10 cellular contexts compared by ENCODE assay signal in genomic region chr12:105204916-105205315, GRCh38. TPM values are rescaled to one million over a fixed set of nuclear protein-coding genes. Genes with fewer than 3 reads are reported as not detected.
DNase-seq lines count a peak whose midpoint lies in the region; ATAC-seq lines count a peak whose summit lies in the region.
"Had no signal": no experiment of that assay in that cellular context is flagged by ENCODE, and none has a peak within 500 bp of the region (broad histone marks: within the 10 kb centered on the region; RNA-seq: fewer than 3 reads in every experiment).

No MANE protein-coding gene starts in this region.

- H3K4me1 Mint-ChIP-seq in activated CD4-positive, alpha-beta memory T cell treated with anti-CD3 and anti-CD28 coated beads for 36 hours (ENCODE audit: low read depth): peaks cover 21% of the 10 kb centered on the region
- peaks cover 2% of the 10 kb centered on the region for H3K4me1 Mint-ChIP-seq in activated CD4-positive, alpha-beta memory T cell treated with anti-CD3 and anti-CD28 coated beads, Interleukin-2, amount 10 ng/mL, durations not matched to agents 7 days and 5 days
- peaks cover 15% of the 10 kb centered on the region for H3K4me1 Mint-ChIP-seq in stimulated activated effector memory CD8-positive, alpha-beta T cell treated with anti-CD3 and anti-CD28 coated beads, Interleukin-12 subunit alpha, Interleukin-12 subunit beta, amount 100 ng/mL, for 72 hours
- no peaks in the 10 kb centered on the region for H3K4me1 Mint-ChIP-seq in stimulated activated memory B cell treated with anti-CD40 and anti-IgM and Interleukin-4, amounts not matched to agents 10 μg/mL and 1 μg/mL and 100 μg/mL, for 72 hours

- H3K27me3 Mint-ChIP-seq in activated CD4-positive, alpha-beta memory T cell treated with anti-CD3 and anti-CD28 coated beads for 36 hours: no peaks in the 10 kb centered on the region
- no peaks in the 10 kb centered on the region for H3K27me3 Mint-ChIP-seq in activated CD4-positive, alpha-beta memory T cell treated with anti-CD3 and anti-CD28 coated beads, Interleukin-2, amount 10 ng/mL, durations not matched to agents 7 days and 5 days
- H3K27me3 Mint-ChIP-seq in stimulated activated memory B cell treated with anti-CD40 and anti-IgM and Interleukin-4, amounts not matched to agents 10 μg/mL and 1 μg/mL and 100 μg/mL, for 72 hours: no peaks in the 10 kb centered on the region

- H3K4me3 Mint-ChIP-seq in activated CD4-positive, alpha-beta memory T cell treated with anti-CD3 and anti-CD28 coated beads for 36 hours: no peak overlapping the region
- no peak overlapping the region for H3K4me3 Mint-ChIP-seq in activated CD4-positive, alpha-beta memory T cell treated with anti-CD3 and anti-CD28 coated beads, Interleukin-2, amount 10 ng/mL, durations not matched to agents 7 days and 5 days
- no peak overlapping the region for H3K4me3 Mint-ChIP-seq in stimulated activated effector memory CD8-positive, alpha-beta T cell treated with anti-CD3 and anti-CD28 coated beads, Interleukin-12 subunit alpha, Interleukin-12 subunit beta, amount 100 ng/mL, for 72 hours
- no peak overlapping the region for H3K4me3 Mint-ChIP-seq in stimulated activated memory B cell treated with anti-CD40 and anti-IgM and Interleukin-4, amounts not matched to agents 10 μg/mL and 1 μg/mL and 100 μg/mL, for 72 hours

- ATAC-seq in stimulated activated effector memory CD8-positive, alpha-beta T cell treated with anti-CD3 and anti-CD28 coated beads, Interleukin-12 subunit alpha, Interleukin-12 subunit beta, amount 100 ng/mL, for 72 hours: peak; percentile 88
- ATAC-seq in stimulated activated memory B cell treated with anti-CD40 and anti-IgM and Interleukin-4, amounts not matched to agents 10 μg/mL and 1 μg/mL and 100 μg/mL, for 72 hours: no peak
- no peak for ATAC-seq in GM18517 (IDR thresholded peaks at IDR 0.05; ENCODE audit: unreplicated experiment)

- peak; percentile 73 for DNase-seq in activated CD4-positive, alpha-beta memory T cell treated with anti-CD3 and anti-CD28 coated beads for 36 hours
- DNase-seq in activated CD4-positive, alpha-beta memory T cell treated with anti-CD3 and anti-CD28 coated beads, Interleukin-2, amount 10 ng/mL, durations not matched to agents 7 days and 5 days: no peak
- DNase-seq in activated T-cell treated with anti-CD3 and anti-CD28 coated beads, Interleukin-2, amount 50 U/mL, for 48 hours: peak; percentile 39 to 60
- DNase-seq in foreskin melanocyte: peak; percentile 76
- no peak for DNase-seq in stimulated activated effector memory CD8-positive, alpha-beta T cell treated with anti-CD3 and anti-CD28 coated beads, Interleukin-12 subunit alpha, Interleukin-12 subunit beta, amount 100 ng/mL, for 72 hours (ENCODE audit: low spot score in 2 of 2)
- no peak for DNase-seq in iPS-NIHi7 (ENCODE audit: extremely low spot score)
- DNase-seq: dorsolateral prefrontal cortex, occipital lobe had no signal

- no peaks in the 10 kb centered on the region for H3K9me3 Mint-ChIP-seq in activated CD4-positive, alpha-beta memory T cell treated with anti-CD3 and anti-CD28 coated beads for 36 hours
- no peaks in the 10 kb centered on the region for H3K9me3 Mint-ChIP-seq in activated CD4-positive, alpha-beta memory T cell treated with anti-CD3 and anti-CD28 coated beads, Interleukin-2, amount 10 ng/mL, durations not matched to agents 7 days and 5 days
- H3K9me3 Mint-ChIP-seq in stimulated activated effector memory CD8-positive, alpha-beta T cell treated with anti-CD3 and anti-CD28 coated beads, Interleukin-12 subunit alpha, Interleukin-12 subunit beta, amount 100 ng/mL, for 72 hours: no peaks in the 10 kb centered on the region
- no peaks in the 10 kb centered on the region for H3K9me3 Mint-ChIP-seq in stimulated activated memory B cell treated with anti-CD40 and anti-IgM and Interleukin-4, amounts not matched to agents 10 μg/mL and 1 μg/mL and 100 μg/mL, for 72 hours

- H3K27ac Mint-ChIP-seq in activated CD4-positive, alpha-beta memory T cell treated with anti-CD3 and anti-CD28 coated beads for 36 hours: peak overlapping the region; percentile 81
- H3K27ac Mint-ChIP-seq in activated CD4-positive, alpha-beta memory T cell treated with anti-CD3 and anti-CD28 coated beads, Interleukin-2, amount 10 ng/mL, durations not matched to agents 7 days and 5 days: no peak overlapping the region
- H3K27ac Mint-ChIP-seq in stimulated activated effector memory CD8-positive, alpha-beta T cell treated with anti-CD3 and anti-CD28 coated beads, Interleukin-12 subunit alpha, Interleukin-12 subunit beta, amount 100 ng/mL, for 72 hours: peak overlapping the region; percentile 86
- H3K27ac Mint-ChIP-seq in stimulated activated memory B cell treated with anti-CD40 and anti-IgM and Interleukin-4, amounts not matched to agents 10 μg/mL and 1 μg/mL and 100 μg/mL, for 72 hours: no peak overlapping the region

- H3K36me3 Mint-ChIP-seq in activated CD4-positive, alpha-beta memory T cell treated with anti-CD3 and anti-CD28 coated beads for 36 hours: peaks cover 20% of the 10 kb centered on the region
- peaks cover 29% of the 10 kb centered on the region for H3K36me3 Mint-ChIP-seq in activated CD4-positive, alpha-beta memory T cell treated with anti-CD3 and anti-CD28 coated beads, Interleukin-2, amount 10 ng/mL, durations not matched to agents 7 days and 5 days (ENCODE audit: low read depth)
- H3K36me3 Mint-ChIP-seq in stimulated activated effector memory CD8-positive, alpha-beta T cell treated with anti-CD3 and anti-CD28 coated beads, Interleukin-12 subunit alpha, Interleukin-12 subunit beta, amount 100 ng/mL, for 72 hours: peaks cover 77% of the 10 kb centered on the region
- peaks cover 52% of the 10 kb centered on the region for H3K36me3 Mint-ChIP-seq in stimulated activated memory B cell treated with anti-CD40 and anti-IgM and Interleukin-4, amounts not matched to agents 10 μg/mL and 1 μg/mL and 100 μg/mL, for 72 hours

- intact Hi-C loops in activated CD4-positive, alpha-beta memory T cell treated with anti-CD3 and anti-CD28 coated beads for 36 hours (cut with micrococcal nuclease): loop anchor here (2.0 kb wide), 1 partner anchor 24 kb away; no protein-coding TSS in a partner anchor

- CTCF ChIA-PET in activated CD4-positive, alpha-beta memory T cell treated with anti-CD3 and anti-CD28 coated beads for 36 hours (lab: Charles Lee): interaction anchor here (0.9 to 1.0 kb wide), 2 partner anchors 15 to 178 kb away, joined by 3 to 4 read pairs; no protein-coding TSS in a partner anchor
- CTCF ChIA-PET in activated CD4-positive, alpha-beta memory T cell treated with anti-CD3 and anti-CD28 coated beads, Interleukin-2, amount 10 ng/mL, durations not matched to agents 7 days and 5 days (lab: Charles Lee): no interaction called here

- POLR2A ChIA-PET in activated CD4-positive, alpha-beta memory T cell treated with anti-CD3 and anti-CD28 coated beads for 36 hours (lab: Charles Lee): no interaction called here
- POLR2A ChIA-PET in activated CD4-positive, alpha-beta memory T cell treated with anti-CD3 and anti-CD28 coated beads, Interleukin-2, amount 10 ng/mL, durations not matched to agents 7 days and 5 days (lab: Charles Lee): interaction anchor here (1.1 kb wide), 1 partner anchor 13 kb away, joined by 4 read pairs; no protein-coding TSS in a partner anchor

RNA-seq across cellular contexts. Expression of gene APPL2, which starts 31.1 kb away (rescaled TPM):
- 10 to 100 TPM; 21.4 to 21.5 TPM for total RNA-seq in activated CD4-positive, alpha-beta memory T cell treated with anti-CD3 and anti-CD28 coated beads for 36 hours
- total RNA-seq in activated CD4-positive, alpha-beta memory T cell treated with anti-CD3 and anti-CD28 coated beads, Interleukin-2, amount 10 ng/mL, durations not matched to agents 7 days and 5 days: 10 to 100 TPM; 32.2 to 34.2 TPM

Comparison
In these comparisons a context has a peak if more than half of its experiments do, and no peak if none do; other contexts are left out.
1. DNase-seq: peak in activated CD4-positive, alpha-beta memory T cell treated with anti-CD3 and anti-CD28 coated beads for 36 hours (single experiment), activated T-cell treated with anti-CD3 and anti-CD28 coated beads, Interleukin-2, amount 50 U/mL, for 48 hours (2 of 2) and foreskin melanocyte (single experiment); none in activated CD4-positive, alpha-beta memory T cell treated with anti-CD3 and anti-CD28 coated beads, Interleukin-2, amount 10 ng/mL, durations not matched to agents 7 days and 5 days (single experiment), stimulated activated effector memory CD8-positive, alpha-beta T cell treated with anti-CD3 and anti-CD28 coated beads, Interleukin-12 subunit alpha, Interleukin-12 subunit beta, amount 100 ng/mL, for 72 hours (0 of 2) and iPS-NIHi7 (single experiment).
2. H3K27ac Mint-ChIP-seq: peak in activated CD4-positive, alpha-beta memory T cell treated with anti-CD3 and anti-CD28 coated beads for 36 hours (single experiment) and stimulated activated effector memory CD8-positive, alpha-beta T cell treated with anti-CD3 and anti-CD28 coated beads, Interleukin-12 subunit alpha, Interleukin-12 subunit beta, amount 100 ng/mL, for 72 hours (single experiment); none in activated CD4-positive, alpha-beta memory T cell treated with anti-CD3 and anti-CD28 coated beads, Interleukin-2, amount 10 ng/mL, durations not matched to agents 7 days and 5 days (single experiment) and stimulated activated memory B cell treated with anti-CD40 and anti-IgM and Interleukin-4, amounts not matched to agents 10 μg/mL and 1 μg/mL and 100 μg/mL, for 72 hours (single experiment).